21 cellular contexts compared by ENCODE assay signal in the genomic region with DNA sequence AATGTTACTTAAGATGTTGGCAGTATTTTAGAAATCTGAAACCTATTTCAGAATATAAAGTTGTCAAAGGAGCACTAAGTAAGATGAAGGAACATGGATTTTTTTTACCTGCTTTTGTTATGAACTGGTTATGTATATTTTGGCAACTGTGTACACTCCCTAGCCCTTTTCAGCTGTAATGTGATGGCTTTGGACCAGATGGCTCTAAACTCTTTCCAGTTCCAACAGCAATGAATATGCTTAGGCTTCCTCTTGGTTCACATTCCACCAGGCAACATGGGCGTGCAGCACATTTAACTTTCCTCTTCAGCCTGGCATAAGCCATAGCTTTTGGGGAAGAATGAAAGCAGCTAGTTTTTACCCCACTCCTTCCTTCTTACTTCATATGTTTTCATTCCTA.
"Had no signal": no experiment of that assay in that cellular context is flagged by ENCODE, and none has a peak within 500 bp of the region (broad histone marks: within the 10 kb centered on the region; RNA-seq: fewer than 3 reads in every experiment).

No MANE protein-coding gene starts in this region.

- H3K27me3 ChIP-seq: esophagus squamous epithelium, sigmoid colon, stomach, thyroid gland, vagina had no signal

- DNase-seq: cortex of kidney; effector memory CD8-positive, alpha-beta T cell; erythroblast; esophagus squamous epithelium; foreskin melanocyte; glutamatergic neuron; natural killer cell; psoas muscle; right cardiac atrium; sigmoid colon; stimulated activated CD4-positive, alpha-beta T cell treated with anti-CD3 and anti-CD28 coated beads, Interleukin-2, amount 100 ng/mL, for 24 hours; stimulated activated CD4-positive, alpha-beta T cell treated with anti-CD3 and anti-CD28 coated beads, Interleukin-4, amount 100 ng/mL, for 24 hours; stimulated activated naive CD4-positive, alpha-beta T cell treated with Interleukin-2 at 50 U/mL for 16 hours; stomach; thyroid gland; trophoblast cell had no signal

- H3K27ac ChIP-seq: esophagus squamous epithelium, psoas muscle, sigmoid colon, stomach, thyroid gland, vagina had no signal

- H3K4me1 Mint-ChIP-seq: memory B cell; natural killer cell; neural crest cell; stimulated activated effector memory CD8-positive, alpha-beta T cell treated with anti-CD3 and anti-CD28 coated beads, Interleukin-12 subunit alpha, Interleukin-12 subunit beta, amount 100 ng/mL, for 72 hours had no signal

- H3K9me3 ChIP-seq: esophagus squamous epithelium, psoas muscle, sigmoid colon, thyroid gland, vagina had no signal

- H3K4me3 ChIP-seq: esophagus squamous epithelium, lung, psoas muscle, sigmoid colon, stomach, thyroid gland, vagina had no signal

- H3K4me3 Mint-ChIP-seq: effector memory CD8-positive, alpha-beta T cell; memory B cell; natural killer cell; neural crest cell; stimulated activated effector memory CD8-positive, alpha-beta T cell treated with anti-CD3 and anti-CD28 coated beads, Interleukin-12 subunit alpha, Interleukin-12 subunit beta, amount 100 ng/mL, for 72 hours had no signal

- H3K36me3 ChIP-seq: esophagus squamous epithelium, sigmoid colon, stomach, thyroid gland, vagina had no signal

- H3K4me1 ChIP-seq: esophagus squamous epithelium, psoas muscle, stomach, thyroid gland, vagina had no signal

- ATAC-seq: effector memory CD8-positive, alpha-beta T cell; natural killer cell; psoas muscle; stimulated activated effector memory CD8-positive, alpha-beta T cell treated with anti-CD3 and anti-CD28 coated beads, Interleukin-12 subunit alpha, Interleukin-12 subunit beta, amount 100 ng/mL, for 72 hours had no signal

- H3K36me3 Mint-ChIP-seq: memory B cell; natural killer cell; stimulated activated effector memory CD8-positive, alpha-beta T cell treated with anti-CD3 and anti-CD28 coated beads, Interleukin-12 subunit alpha, Interleukin-12 subunit beta, amount 100 ng/mL, for 72 hours had no signal

- H3K27me3 Mint-ChIP-seq: effector memory CD8-positive, alpha-beta T cell; memory B cell had no signal

- H3K27ac Mint-ChIP-seq: effector memory CD8-positive, alpha-beta T cell; memory B cell; natural killer cell; stimulated activated effector memory CD8-positive, alpha-beta T cell treated with anti-CD3 and anti-CD28 coated beads, Interleukin-12 subunit alpha, Interleukin-12 subunit beta, amount 100 ng/mL, for 72 hours had no signal
